In the genomic region with DNA sequence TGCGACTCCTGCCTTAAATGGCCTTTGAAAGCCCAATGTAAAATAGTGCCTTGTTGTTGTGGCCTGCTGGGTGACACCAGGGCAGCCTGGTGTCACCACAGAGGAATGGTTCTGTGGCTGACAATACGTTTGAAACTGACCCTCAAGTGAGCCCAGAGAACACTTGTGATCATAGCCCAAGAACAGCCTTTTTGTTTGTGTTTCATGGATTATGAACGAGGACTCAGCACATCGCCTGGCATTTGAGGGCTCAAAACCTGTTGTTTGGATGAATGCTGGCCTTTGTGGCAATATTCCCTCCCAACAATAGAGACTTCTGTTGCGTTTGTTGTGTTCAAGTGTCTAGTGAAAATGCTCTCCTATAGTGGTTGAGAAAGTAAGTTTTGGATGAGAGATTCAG, we compare ENCODE assay signal across 20 cellular contexts. TPM values are rescaled to one million over a fixed set of nuclear protein-coding genes. Genes with fewer than 3 reads are reported as not detected.
"Had no signal": no experiment of that assay in that cellular context is flagged by ENCODE, and none has a peak within 500 bp of the region (broad histone marks: within the 10 kb centered on the region; RNA-seq: fewer than 3 reads in every experiment).

No MANE protein-coding gene starts in this region.

- ATAC-seq: activated CD8-positive, alpha-beta T cell treated with anti-CD3 and anti-CD28 coated beads, Interleukin-2, amount 10 ng/mL, durations not matched to agents 7 days and 5 days had no signal

- H3K36me3 Mint-ChIP-seq: activated naive CD4-positive, alpha-beta T cell treated with anti-CD3 and anti-CD28 coated beads, Interleukin-2, amount 50 U/mL, for 24 hours had no signal

- H3K9me3 Mint-ChIP-seq: activated naive CD4-positive, alpha-beta T cell treated with anti-CD3 and anti-CD28 coated beads, Interleukin-2, amount 50 U/mL, for 24 hours had no signal

- H3K27ac Mint-ChIP-seq: activated CD8-positive, alpha-beta T cell treated with anti-CD3 and anti-CD28 coated beads, Interleukin-2, amount 10 ng/mL, durations not matched to agents 7 days and 5 days; activated naive CD4-positive, alpha-beta T cell treated with anti-CD3 and anti-CD28 coated beads, Interleukin-2, amount 50 U/mL, for 24 hours; activated T-helper 1 cell treated with anti-CD3 and anti-CD28 coated beads, Interleukin-12 subunit alpha, Interleukin-12 subunit beta, Interleukin-2, Interleukin-4 antibody, amounts not matched to agents 30 ng/mL and 10 ng/mL and 1 ng/mL, durations not matched to agents 14 hours and 24 hours and 36 hours; T-helper 1 cell treated with Interleukin-12 subunit alpha and Interleukin-12 subunit beta and Interleukin-4 antibody, amounts not matched to agents 30 μg/mL and 1 μg/mL, for 36 hours had no signal

- H3K4me3 Mint-ChIP-seq: activated CD8-positive, alpha-beta T cell treated with anti-CD3 and anti-CD28 coated beads, Interleukin-2, amount 10 ng/mL, durations not matched to agents 7 days and 5 days; activated naive CD4-positive, alpha-beta T cell treated with anti-CD3 and anti-CD28 coated beads, Interleukin-2, amount 50 U/mL, for 24 hours; activated T-helper 1 cell treated with anti-CD3 and anti-CD28 coated beads, Interleukin-12 subunit alpha, Interleukin-12 subunit beta, Interleukin-2, Interleukin-4 antibody, amounts not matched to agents 30 ng/mL and 10 ng/mL and 1 ng/mL, durations not matched to agents 14 hours and 24 hours and 36 hours; T-helper 1 cell treated with Interleukin-12 subunit alpha and Interleukin-12 subunit beta and Interleukin-4 antibody, amounts not matched to agents 30 μg/mL and 1 μg/mL, for 36 hours had no signal

- DNase-seq: activated CD4-positive, alpha-beta T cell treated with anti-CD3 and anti-CD28 coated beads for 48 hours; activated CD4-positive, alpha-beta T cell treated with anti-CD3 and anti-CD28 coated beads, Interleukin-2, amount 50 U/mL, for 4 hours; activated CD4-positive, CD25-positive, alpha-beta regulatory T cell treated with anti-CD3 and anti-CD28 coated beads, Interleukin-2, amount 50 U/mL, for 72 hours; activated CD8-positive, alpha-beta memory T cell treated with anti-CD3 and anti-CD28 coated beads, Interleukin-2, amount 50 U/mL, for 48 hours; activated CD8-positive, alpha-beta T cell treated with anti-CD3 and anti-CD28 coated beads, Interleukin-2, amount 10 ng/mL, durations not matched to agents 7 days and 5 days; activated effector memory CD4-positive, alpha-beta T cell treated with Interleukin-2 at 50 U/mL for 16 hours; activated naive CD4-positive, alpha-beta T cell; activated T-cell treated with anti-CD3 and anti-CD28 coated beads, Interleukin-2, amount 50 U/mL, for 1 hour; aorta; KG1; NCI-H1048; NCI-H146; NCI-H1930; NCI-H446; NCI-H524; Peyer's patch; Right ventricle myocardium superior had no signal

RNA-seq across cellular contexts. Expression of a gene that starts 48.5 kb away (rescaled TPM):
- total RNA-seq: activated CD8-positive, alpha-beta T cell treated with anti-CD3 and anti-CD28 coated beads, Interleukin-2, amount 10 ng/mL, durations not matched to agents 7 days and 5 days had no signal
